In the genomic region with DNA sequence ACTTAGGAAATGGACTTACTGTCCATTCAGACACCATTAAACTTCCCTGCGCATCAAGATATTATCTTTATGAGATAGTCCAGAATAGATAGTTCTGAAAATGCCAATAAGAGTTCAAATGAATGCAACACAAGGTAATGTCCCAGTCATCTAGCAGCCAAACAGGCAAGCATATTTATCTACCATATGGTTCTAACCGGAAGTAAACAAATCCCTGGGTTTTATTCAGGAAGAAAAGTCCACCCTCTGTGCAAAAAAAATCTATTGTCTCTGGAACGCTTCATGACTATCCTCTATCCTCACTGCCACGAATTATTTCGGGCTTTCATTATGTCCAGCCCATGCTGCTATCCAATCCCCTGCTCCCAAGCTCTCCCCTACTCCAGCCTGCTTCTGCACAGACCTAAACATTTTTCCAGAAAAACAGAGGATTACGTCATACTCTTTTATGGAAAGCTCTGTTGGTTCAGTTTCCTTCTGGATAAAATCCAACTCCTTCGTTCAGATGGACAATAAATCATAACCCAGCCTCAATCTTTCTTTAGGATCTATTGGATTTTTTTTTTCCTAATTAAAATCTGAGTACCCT, we compare ENCODE assay signal across 14 cellular contexts. TPM values are rescaled to one million over a fixed set of nuclear protein-coding genes. Genes with fewer than 3 reads are reported as not detected.
DNase-seq lines count a peak whose midpoint lies in the region; ATAC-seq and TF ChIP-seq lines count a peak whose summit lies in the region.
"Had no signal": no experiment of that assay in that cellular context is flagged by ENCODE, and none has a peak within 500 bp of the region (broad histone marks: within the 10 kb centered on the region; RNA-seq: fewer than 3 reads in every experiment).

No MANE protein-coding gene starts in this region.

- no peak overlapping the region for H3K27ac ChIP-seq in GM23248
- H3K27ac ChIP-seq in A673 (ENCODE audit: low read depth, low read length, poor library complexity, severe bottlenecking) = no peak overlapping the region
- H3K27ac ChIP-seq: ascending aorta, BLaER1, parathyroid adenoma had no signal

- H3K4me1 Mint-ChIP-seq in brain = peaks cover 8% of the 10 kb centered on the region
- no peaks in the 10 kb centered on the region for H3K4me1 Mint-ChIP-seq in activated T-cell treated with anti-CD3 and anti-CD28 coated beads, Interleukin-2, amount 50 U/mL, for 4 hours (ENCODE audit: low read depth)

- no peaks in the 10 kb centered on the region for H3K9me3 Mint-ChIP-seq in brain
- H3K9me3 Mint-ChIP-seq in activated T-cell treated with anti-CD3 and anti-CD28 coated beads, Interleukin-2, amount 50 U/mL, for 4 hours = no peaks in the 10 kb centered on the region

- no peaks in the 10 kb centered on the region for H3K9me3 ChIP-seq in GM23248 (ENCODE audit: low read depth)
- no peaks in the 10 kb centered on the region for H3K9me3 ChIP-seq in A673 (ENCODE audit: low read depth, low read length, poor library complexity, severe bottlenecking)
- H3K9me3 ChIP-seq: ascending aorta, BLaER1 had no signal

- CTCF ChIA-PET in A673 (lab: Charles Lee) = no interaction called here

- H3K4me2 ChIP-seq in GM23248 (ENCODE audit: unreplicated experiment) = peak overlapping the region; percentile 40
- H3K4me2 ChIP-seq: BLaER1 had no signal

- no peaks in the 10 kb centered on the region for H3K27me3 ChIP-seq in GM23248 (replicated peaks; ENCODE audit: insufficient read depth)
- H3K27me3 ChIP-seq in A673 (replicated peaks; ENCODE audit: insufficient read depth, low read depth, low read length, poor library complexity) = no peaks in the 10 kb centered on the region
- H3K27me3 ChIP-seq: ascending aorta, BLaER1 had no signal

- H3K9me2 ChIP-seq in GM23248 (ENCODE audit: insufficient read depth) = no peaks in the 10 kb centered on the region

- H3K4me1 ChIP-seq in GM23248 (ENCODE audit: insufficient read depth) (no peaks in the 10 kb centered on the region), A673 (ENCODE audit: insufficient read depth, low read length, poor library complexity, severe bottlenecking) (no peaks in the 10 kb centered on the region)

- POLR2A ChIA-PET in A673 (lab: Charles Lee; ENCODE audit: low non-redundant PET) = no interaction called here

- 17 to 19% methylated on average over 7 of the region's 7 CpGs for WGBS in GM23248 (ENCODE audit: low coverage in 1 of 2, low lambda C conversion rate in 2 of 2, missing lambda C conversion rate in 2 of 2), 2 experiments

- H3K36me3 Mint-ChIP-seq in brain = no peaks in the 10 kb centered on the region
- no peaks in the 10 kb centered on the region for H3K36me3 Mint-ChIP-seq in activated T-cell treated with anti-CD3 and anti-CD28 coated beads, Interleukin-2, amount 50 U/mL, for 4 hours (ENCODE audit: insufficient read depth)

- no peak overlapping the region; the same call in 1 of the 2 replicates for H3K4me3 ChIP-seq in GM23248
- no peak overlapping the region for H3K4me3 ChIP-seq in A673 (ENCODE audit: low read depth, low read length, poor library complexity, severe bottlenecking)
- H3K4me3 ChIP-seq: ascending aorta, BLaER1 had no signal

- in situ Hi-C loops in GM23248 (cut with MboI) = no loop called here

- TF ChIP-seq CTCF in brain (conservative IDR thresholded peaks at IDR 0.05) = no peak
- no peak for TF ChIP-seq CTCF in A673 (conservative IDR thresholded peaks at IDR 0.05; ENCODE audit: low read depth, low read length)

- peak overlapping the region; percentile 39 for H2AFZ ChIP-seq in GM23248
- H2AFZ ChIP-seq: parathyroid adenoma had no signal

- peak overlapping the region in 1 of 5 experiments; percentile 6 for H3K4me3 Mint-ChIP-seq in brain
- H3K4me3 Mint-ChIP-seq in activated T-cell treated with anti-CD3 and anti-CD28 coated beads, Interleukin-2, amount 50 U/mL, for 4 hours = no peak overlapping the region

- no TSS peak for BruUV-seq in A673 (replicated peaks; lab: Mats Ljungman, UMichigan)

- H3K36me3 ChIP-seq in GM23248 (ENCODE audit: low read depth) = no peaks in the 10 kb centered on the region
- H3K36me3 ChIP-seq in A673 (ENCODE audit: insufficient read depth, low read length, poor library complexity, severe bottlenecking) = no peaks in the 10 kb centered on the region
- H3K36me3 ChIP-seq: ascending aorta, BLaER1 had no signal

- no peaks in the 10 kb centered on the region for H3F3A ChIP-seq in GM23248 (ENCODE audit: insufficient read depth)

- no peaks in the 10 kb centered on the region for H4K20me1 ChIP-seq in GM23248 (ENCODE audit: insufficient read depth)
- H4K20me1 ChIP-seq: BLaER1 had no signal

- H3K9ac ChIP-seq in GM23248 = no peak overlapping the region
- H3K9ac ChIP-seq: BLaER1, parathyroid adenoma had no signal

- peak overlapping the region in 3 of 5 experiments; percentile 21 to 45 (median 25) for H3K27ac Mint-ChIP-seq in brain

- intact Hi-C loops in left colon (cut with DNase I, micrococcal nuclease) = no loop called here
- intact Hi-C loops in A673 (cut with micrococcal nuclease; ENCODE audit: unreplicated experiment) = no loop called here

- DNase-seq in A172 (ENCODE audit: low spot score) = peak; percentile 24
- DNase-seq in GM23248 = peak; percentile 46
- no peak for DNase-seq in left colon
- no peak for DNase-seq in activated T-cell treated with anti-CD3 and anti-CD28 coated beads, Interleukin-2, amount 50 U/mL, for 4 hours
- DNase-seq in A673 (ENCODE audit: low spot score) = no peak
- DNase-seq in kidney glomerular epithelial cell (lab: John Stamatoyannopoulos, UW) = no peak
- DNase-seq: hypothalamus, mesendoderm, NCI-H1436 treated with DMSO at 0.1 percent for 48 hours had no signal

- ATAC-seq in left colon (peak; percentile 74), HG03442 (IDR thresholded peaks at IDR 0.05; ENCODE audit: unreplicated experiment) (no peak)
- no peak for ATAC-seq in activated T-cell treated with anti-CD3 and anti-CD28 coated beads, Interleukin-2, amount 50 U/mL, for 4 hours

- no peaks in the 10 kb centered on the region for H3K79me2 ChIP-seq in GM23248 (ENCODE audit: insufficient read depth)
- H3K79me2 ChIP-seq: parathyroid adenoma had no signal

- no peaks in the 10 kb centered on the region for H3K27me3 Mint-ChIP-seq in brain
- H3K27me3 Mint-ChIP-seq in activated T-cell treated with anti-CD3 and anti-CD28 coated beads, Interleukin-2, amount 50 U/mL, for 4 hours (ENCODE audit: low read depth) = peaks cover 4% of the 10 kb centered on the region

RNA-seq across cellular contexts. Expression of gene PPIL6, which starts 11.4 kb away (rescaled TPM):
- 1.7 and 2.4 TPM in 2 replicates for total RNA-seq in A172 (2014; rRNA removed; shearing (Covaris generic))
- 3.5 and 3.7 TPM in 2 replicates for total RNA-seq in GM23248 (2014; rRNA removed; shearing (Covaris generic))
- polyA plus RNA-seq in GM23248 (2016; fragmentation: Nextera tagmentation; extraction: Ambion mirVana) (2.8 and 3.5 TPM in 2 replicates), brain (ENCODE audit: insufficient read depth, low read depth, low replicate concordance) (7.6 TPM)
- total RNA-seq in left colon (1 to 10 TPM in 1 of 2 donors, under 1 TPM in 1; 0.58 to 2.0 TPM), A673 (2021) (1.8 and 2.6 TPM in 2 replicates)
- under 1 TPM; 0.13 to 0.46 (median 0.27) TPM for total RNA-seq in activated T-cell treated with anti-CD3 and anti-CD28 coated beads, Interleukin-2, amount 50 U/mL, for 4 hours

RNA-seq across cellular contexts. Expression of gene SMPD2, which starts 11.5 kb away (rescaled TPM):
- total RNA-seq in A172 (2014; rRNA removed; shearing (Covaris generic)) = 9.1 and 13.1 TPM in 2 replicates
- 6.4 and 14.2 TPM in 2 replicates for total RNA-seq in GM23248 (2014; rRNA removed; shearing (Covaris generic))
- polyA plus RNA-seq in GM23248 (2016; fragmentation: Nextera tagmentation; extraction: Ambion mirVana) = 4.5 and 6.8 TPM in 2 replicates
- polyA plus RNA-seq in brain (ENCODE audit: insufficient read depth, low read depth, low replicate concordance) = 20.0 TPM
- total RNA-seq in left colon = 10 to 100 TPM; 17.8 to 23.8 TPM
- 10 to 100 TPM; 12.5 to 19.4 (median 15.6) TPM for total RNA-seq in activated T-cell treated with anti-CD3 and anti-CD28 coated beads, Interleukin-2, amount 50 U/mL, for 4 hours
- 8.6 and 11.6 TPM in 2 replicates for total RNA-seq in A673 (2021)

RNA-seq across cellular contexts. Expression of gene MICAL1, which starts 26.6 kb away (rescaled TPM):
- 34.2 and 37.3 TPM in 2 replicates for total RNA-seq in A172 (2014; rRNA removed; shearing (Covaris generic))
- 57.8 and 60.6 TPM in 2 replicates for total RNA-seq in GM23248 (2014; rRNA removed; shearing (Covaris generic))
- polyA plus RNA-seq in GM23248 (2016; fragmentation: Nextera tagmentation; extraction: Ambion mirVana) = 25.3 and 26.1 TPM in 2 replicates
- 119 TPM for polyA plus RNA-seq in brain (ENCODE audit: insufficient read depth, low read depth, low replicate concordance)
- 10 to 100 TPM; 62.7 to 63.9 TPM for total RNA-seq in left colon
- 10 to 100 TPM in 2 of 3 donors, 1 to 10 TPM in 1; 7.6 to 12.5 (median 12.4) TPM for total RNA-seq in activated T-cell treated with anti-CD3 and anti-CD28 coated beads, Interleukin-2, amount 50 U/mL, for 4 hours
- total RNA-seq in A673 (2021) = 4.8 and 8.1 TPM in 2 replicates

RNA-seq across cellular contexts. Expression of gene CD164, which starts 46.7 kb away (rescaled TPM):
- 140 and 193 TPM in 2 replicates for total RNA-seq in A172 (2014; rRNA removed; shearing (Covaris generic))
- total RNA-seq in GM23248 (2014; rRNA removed; shearing (Covaris generic)) = 302 and 315 TPM in 2 replicates
- polyA plus RNA-seq in GM23248 (2016; fragmentation: Nextera tagmentation; extraction: Ambion mirVana) (437 and 441 TPM in 2 replicates), brain (ENCODE audit: insufficient read depth, low read depth, low replicate concordance) (81.0 TPM)
- total RNA-seq in left colon (100 to 1,000 TPM; 591 to 774 TPM), A673 (2021) (154 and 176 TPM in 2 replicates)
- total RNA-seq in activated T-cell treated with anti-CD3 and anti-CD28 coated beads, Interleukin-2, amount 50 U/mL, for 4 hours = 100 to 1,000 TPM; 236 to 295 (median 239) TPM

RNA-seq across cellular contexts. Expression of gene ZBTB24, which starts 54.0 kb away (rescaled TPM):
- 7.9 and 9.8 TPM in 2 replicates for total RNA-seq in A172 (2014; rRNA removed; shearing (Covaris generic))
- 6.8 and 7.6 TPM in 2 replicates for total RNA-seq in GM23248 (2014; rRNA removed; shearing (Covaris generic))
- polyA plus RNA-seq in GM23248 (2016; fragmentation: Nextera tagmentation; extraction: Ambion mirVana) = 3.3 and 4.0 TPM in 2 replicates
- polyA plus RNA-seq in brain (ENCODE audit: insufficient read depth, low read depth, low replicate concordance) = 4.5 TPM
- 1 to 10 TPM; 6.6 to 6.7 TPM for total RNA-seq in left colon
- total RNA-seq in activated T-cell treated with anti-CD3 and anti-CD28 coated beads, Interleukin-2, amount 50 U/mL, for 4 hours = 10 to 100 TPM; 13.9 to 15.5 (median 14.8) TPM
- total RNA-seq in A673 (2021) = 12.9 and 15.5 TPM in 2 replicates

Comparison
In these comparisons a context has a peak if more than half of its experiments do, and no peak if none do; other contexts are left out.
1. DNase-seq: peak in A172 (single experiment) and GM23248 (single experiment); none in left colon (0 of 2), activated T-cell treated with anti-CD3 and anti-CD28 coated beads, Interleukin-2, amount 50 U/mL, for 4 hours (single experiment), A673 (single experiment) and kidney glomerular epithelial cell (single experiment).